Comparison of ENCODE assay signal across 34 cellular contexts in genomic region chr12:52573743-52574142, GRCh38. TPM values are rescaled to one million over a fixed set of nuclear protein-coding genes. Genes with fewer than 3 reads are reported as not detected.
"Had no signal": no experiment of that assay in that cellular context is flagged by ENCODE, and none has a peak within 500 bp of the region (broad histone marks: within the 10 kb centered on the region; RNA-seq: fewer than 3 reads in every experiment).

TSS of gene KRT74 (minus strand) at chr12:52573843. CDS start at chr12:52573777, 66 bp downstream.

- H3K27ac Mint-ChIP-seq: dendritic cell treated with granulocyte-macrophage colony-stimulating factor and Interleukin-4, amounts not matched to agents 40 ng/mL and 50 ng/mL, for 4 days; endodermal cell; stimulated activated naive B cell treated with anti-CD40 and anti-IgM and Interleukin-4, amounts not matched to agents 10 μg/mL and 1 μg/mL and 100 μg/mL, for 72 hours had no signal

- DNase-seq: colonic mucosa; effector CD8-positive, alpha-beta T cell; endodermal cell; foreskin fibroblast; gastrocnemius medialis; head of caudate nucleus; left cardiac atrium; left lung; mesenchymal stem cell; midbrain; naive thymus-derived CD4-positive, alpha-beta T cell; occipital lobe; pancreas; stimulated activated CD4-positive, alpha-beta T cell treated with anti-CD3 and anti-CD28 coated beads, Interleukin-15, amount 100 ng/mL, for 24 hours; stimulated activated CD4-positive, alpha-beta T cell treated with anti-CD3 and anti-CD28 coated beads, Interleukin-2, amount 100 ng/mL, for 48 hours; stimulated activated naive B cell treated with anti-CD40 and anti-IgM and Interleukin-4, amounts not matched to agents 10 μg/mL and 1 μg/mL and 100 μg/mL, for 72 hours; substantia nigra; uterus had no signal

- H3K4me1 ChIP-seq: colonic mucosa, gastrocnemius medialis, left lung, pancreas, right atrium auricular region, tibial nerve, upper lobe of right lung, uterus had no signal

- H3K27me3 Mint-ChIP-seq: central memory CD8-positive, alpha-beta T cell had no signal

- H3K9me3 Mint-ChIP-seq: central memory CD8-positive, alpha-beta T cell; dendritic cell treated with granulocyte-macrophage colony-stimulating factor and Interleukin-4, amounts not matched to agents 40 ng/mL and 50 ng/mL, for 4 days; endodermal cell; naive thymus-derived CD4-positive, alpha-beta T cell; stimulated activated naive B cell treated with anti-CD40 and anti-IgM and Interleukin-4, amounts not matched to agents 10 μg/mL and 1 μg/mL and 100 μg/mL, for 72 hours had no signal

- H3K4me1 Mint-ChIP-seq: endodermal cell; stimulated activated naive B cell treated with anti-CD40 and anti-IgM and Interleukin-4, amounts not matched to agents 10 μg/mL and 1 μg/mL and 100 μg/mL, for 72 hours had no signal

- ATAC-seq: esophagus mucosa; gastrocnemius medialis; left cardiac atrium; left lung; naive thymus-derived CD4-positive, alpha-beta T cell; pancreas; stimulated activated naive B cell treated with anti-CD40 and anti-IgM and Interleukin-4, amounts not matched to agents 10 μg/mL and 1 μg/mL and 100 μg/mL, for 72 hours; upper lobe of right lung had no signal

- FAIRE-seq: kidney, pancreas had no signal

- H3K27ac ChIP-seq: colonic mucosa, epithelial cell of prostate, gastrocnemius medialis, left lung, pancreas, right atrium auricular region, skin epidermis, thoracic aorta, tibial nerve, upper lobe of right lung, uterus had no signal

- H3K36me3 Mint-ChIP-seq: naive thymus-derived CD4-positive, alpha-beta T cell; stimulated activated naive B cell treated with anti-CD40 and anti-IgM and Interleukin-4, amounts not matched to agents 10 μg/mL and 1 μg/mL and 100 μg/mL, for 72 hours had no signal

- H3K4me3 Mint-ChIP-seq: central memory CD8-positive, alpha-beta T cell; dendritic cell treated with granulocyte-macrophage colony-stimulating factor and Interleukin-4, amounts not matched to agents 40 ng/mL and 50 ng/mL, for 4 days; endodermal cell; naive thymus-derived CD4-positive, alpha-beta T cell; stimulated activated naive B cell treated with anti-CD40 and anti-IgM and Interleukin-4, amounts not matched to agents 10 μg/mL and 1 μg/mL and 100 μg/mL, for 72 hours had no signal

- H3K27me3 ChIP-seq: colonic mucosa, gastrocnemius medialis, pancreas, right atrium auricular region, uterus had no signal

- H3K36me3 ChIP-seq: colonic mucosa, gastrocnemius medialis, left lung, pancreas, right atrium auricular region, thoracic aorta, tibial nerve, upper lobe of right lung, uterus had no signal

- H3K4me3 ChIP-seq: colonic mucosa, gastrocnemius medialis, left lung, pancreas, right atrium auricular region, skin epidermis, thoracic aorta, tibial nerve, upper lobe of right lung, uterus had no signal

- H3K9me3 ChIP-seq: colonic mucosa, gastrocnemius medialis, left lung, pancreas, right atrium auricular region, thoracic aorta, tibial nerve, upper lobe of right lung, uterus had no signal

RNA-seq across cellular contexts. Expression of gene KRT74, which starts in this region (rescaled TPM):
- total RNA-seq: chondrocyte, colonic mucosa, endodermal cell, gastrocnemius medialis, glomerular endothelial cell, kidney, left cardiac atrium, left lung, lung microvascular endothelial cell, mucosa of gallbladder, occipital lobe, pancreas, posterior vena cava, thoracic aorta, tibial nerve, upper lobe of right lung, uterus had no signal
- polyA plus RNA-seq: naive thymus-derived CD4-positive, alpha-beta T cell; neural cell; pancreas had no signal
